ENCODE assay signal across 20 cellular contexts in genomic region chr2:191446910-191447309, GRCh38.
DNase-seq lines count a peak whose midpoint lies in the region; FAIRE-seq and TF ChIP-seq lines count a peak whose summit lies in the region.
"Had no signal": no experiment of that assay in that cellular context is flagged by ENCODE, and none has a peak within 500 bp of the region (broad histone marks: within the 10 kb centered on the region; RNA-seq: fewer than 3 reads in every experiment).

No MANE protein-coding gene starts in this region.

- H3F3A ChIP-seq in smooth muscle cell (ENCODE audit: low read depth), result peaks cover 1% of the 10 kb centered on the region

- H3K9me3 ChIP-seq in hepatocyte (ENCODE audit: low read depth) (no peaks in the 10 kb centered on the region), smooth muscle cell (replicated peaks; ENCODE audit: low read depth) (no peaks in the 10 kb centered on the region)
- H3K9me3 ChIP-seq: BE2C had no signal

- H3K4me3 Mint-ChIP-seq in activated naive CD4-positive, alpha-beta T cell treated with anti-CD3 and anti-CD28 coated beads for 36 hours, result no peak overlapping the region
- H3K4me3 Mint-ChIP-seq: CD4-positive, alpha-beta memory T cell; H9 had no signal

- H3K9me3 Mint-ChIP-seq in activated naive CD4-positive, alpha-beta T cell treated with anti-CD3 and anti-CD28 coated beads for 36 hours, result no peaks in the 10 kb centered on the region

- no peak overlapping the region for H3K27ac Mint-ChIP-seq in activated naive CD4-positive, alpha-beta T cell treated with anti-CD3 and anti-CD28 coated beads for 36 hours
- H3K27ac Mint-ChIP-seq: H9 had no signal

- H3K36me3 ChIP-seq in hepatocyte (replicated peaks; ENCODE audit: insufficient read depth, low read depth) (no peaks in the 10 kb centered on the region), smooth muscle cell (ENCODE audit: low read depth) (no peaks in the 10 kb centered on the region)
- H3K36me3 ChIP-seq: BE2C had no signal

- H3K4me1 ChIP-seq in hepatocyte (ENCODE audit: insufficient read depth) (no peaks in the 10 kb centered on the region), smooth muscle cell (ENCODE audit: low read depth) (peaks cover 4% of the 10 kb centered on the region)

- H4K20me1 ChIP-seq in hepatocyte (ENCODE audit: insufficient read depth, poor library complexity, severe bottlenecking), result no peaks in the 10 kb centered on the region
- no peaks in the 10 kb centered on the region for H4K20me1 ChIP-seq in smooth muscle cell (ENCODE audit: low read depth)

- H3K27me3 ChIP-seq in hepatocyte, result no peaks in the 10 kb centered on the region
- H3K27me3 ChIP-seq in smooth muscle cell (ENCODE audit: low read depth), result no peaks in the 10 kb centered on the region
- H3K27me3 ChIP-seq: BE2C had no signal

- TF ChIP-seq POLR2A in H54 (IDR thresholded peaks at IDR 0.05; ENCODE audit: low read depth, low read length), result no peak

- no peak overlapping the region for H3K9ac ChIP-seq in smooth muscle cell (ENCODE audit: low read depth)
- H3K9ac ChIP-seq: GM23248 had no signal

- H3K4me3 ChIP-seq in hepatocyte, result no peak overlapping the region
- H3K4me3 ChIP-seq in smooth muscle cell, result no peak overlapping the region
- H3K4me3 ChIP-seq: GM23248 had no signal

- CTCF ChIA-PET in activated naive CD4-positive, alpha-beta T cell treated with anti-CD3 and anti-CD28 coated beads for 36 hours (lab: Charles Lee), result interaction anchor here (1.4 kb wide), 1 partner anchor 291 kb away, joined by 4 read pairs; no protein-coding TSS in a partner anchor

- 40% methylated on average over 2 of the region's 2 CpGs for WGBS in hepatocyte (ENCODE audit: low lambda C conversion rate, missing lambda C conversion rate)
- 43% methylated on average over 2 of the region's 2 CpGs for WGBS in smooth muscle cell (ENCODE audit: low lambda C conversion rate)

- H2AFZ ChIP-seq in hepatocyte, result no peak overlapping the region
- H2AFZ ChIP-seq in smooth muscle cell (ENCODE audit: low read depth), result no peak overlapping the region
- H2AFZ ChIP-seq: GM23248 had no signal

- no peak overlapping the region for H3K27ac ChIP-seq in hepatocyte
- H3K27ac ChIP-seq in smooth muscle cell (ENCODE audit: low read depth), result no peak overlapping the region
- H3K27ac ChIP-seq: C4-2B, GM23248 had no signal

- no peaks in the 10 kb centered on the region for H3K27me3 Mint-ChIP-seq in activated naive CD4-positive, alpha-beta T cell treated with anti-CD3 and anti-CD28 coated beads for 36 hours (ENCODE audit: low read depth)

- intact Hi-C loops in activated naive CD4-positive, alpha-beta T cell treated with anti-CD3 and anti-CD28 coated beads for 36 hours (cut with micrococcal nuclease), result no loop called here

- no peaks in the 10 kb centered on the region for H3K36me3 Mint-ChIP-seq in activated naive CD4-positive, alpha-beta T cell treated with anti-CD3 and anti-CD28 coated beads for 36 hours (ENCODE audit: low read depth)
- H3K36me3 Mint-ChIP-seq: CD4-positive, alpha-beta memory T cell had no signal

- DNase-seq in H54 (ENCODE audit: insufficient read length, low spot score), result no peak
- DNase-seq in amniotic epithelial cell (ENCODE audit: low read depth), result peak; percentile 73
- DNase-seq in hepatocyte (ENCODE audit: low spot score), result peak; percentile 10
- no peak for DNase-seq in smooth muscle cell (lab: John Stamatoyannopoulos, UW; ENCODE audit: unreplicated experiment)
- DNase-seq in activated effector memory CD4-positive, alpha-beta T cell treated with Interleukin-2 at 50 U/mL for 16 hours, result no peak
- no peak for DNase-seq in activated naive CD4-positive, alpha-beta T cell treated with anti-CD3 and anti-CD28 coated beads for 36 hours
- no peak for DNase-seq in HT-29 (ENCODE audit: low spot score)
- DNase-seq: BE2C; CD4-positive, alpha-beta memory T cell; DMS153; DMS79 treated with DMSO at 0.1 percent for 48 hours; EL; GM23248; H9 had no signal

- no peak overlapping the region for H3K4me2 ChIP-seq in hepatocyte
- H3K4me2 ChIP-seq in smooth muscle cell, result peak overlapping the region; percentile 35

- H3K9me2 ChIP-seq in hepatocyte (replicated peaks; ENCODE audit: insufficient read depth), result no peaks in the 10 kb centered on the region

- peak; percentile 45 for FAIRE-seq in H54 (lab: Jason Lieb, UNC)
- FAIRE-seq: A204.1, D721Med, G401.6, GM12891, HTR-8/SVneo had no signal

- no peaks in the 10 kb centered on the region for H3K79me2 ChIP-seq in hepatocyte
- H3K79me2 ChIP-seq in smooth muscle cell (ENCODE audit: low read depth), result no peaks in the 10 kb centered on the region

- TF ChIP-seq CTCF in hepatocyte (IDR thresholded peaks at IDR 0.05; ENCODE audit: poor library complexity) (no peak), smooth muscle cell (IDR thresholded peaks at IDR 0.05; ENCODE audit: borderline replicate concordance, insufficient read depth, poor library complexity, severe bottlenecking) (no peak)

- no peaks in the 10 kb centered on the region for H3K4me1 Mint-ChIP-seq in activated naive CD4-positive, alpha-beta T cell treated with anti-CD3 and anti-CD28 coated beads for 36 hours (ENCODE audit: low read depth)
- H3K4me1 Mint-ChIP-seq: CD4-positive, alpha-beta memory T cell; H9 had no signal

Comparison
In these comparisons a context has a peak if more than half of its experiments do, and no peak if none do; other contexts are left out.
1. DNase-seq: peak in amniotic epithelial cell (single experiment) and hepatocyte (single experiment); none in H54 (single experiment), smooth muscle cell (single experiment), activated effector memory CD4-positive, alpha-beta T cell treated with Interleukin-2 at 50 U/mL for 16 hours (single experiment), activated naive CD4-positive, alpha-beta T cell treated with anti-CD3 and anti-CD28 coated beads for 36 hours (single experiment) and HT-29 (single experiment).